In genomic region chr7:99839560-99840011, GRCh38 we compare ENCODE assay signal across 14 cellular contexts. TPM values are rescaled to one million over a fixed set of nuclear protein-coding genes. Genes with fewer than 3 reads are reported as not detected.
DNase-seq lines count a peak whose midpoint lies in the region; ATAC-seq, FAIRE-seq and TF ChIP-seq lines count a peak whose summit lies in the region.
"Had no signal": no experiment of that assay in that cellular context is flagged by ENCODE, and none has a peak within 500 bp of the region (broad histone marks: within the 10 kb centered on the region; RNA-seq: fewer than 3 reads in every experiment).

No MANE protein-coding gene starts in this region.

- H3K9ac ChIP-seq in keratinocyte (ENCODE audit: control insufficient read depth, extremely low read depth, insufficient read depth, low read length): no peak overlapping the region

- peak overlapping the region; percentile 57 for H3K4me2 ChIP-seq in keratinocyte (ENCODE audit: control insufficient read depth, extremely low read depth, insufficient read depth, low read depth, low read length)

- DNase-seq in DMS79 (lab: John Stamatoyannopoulos, UW) (peak; percentile 4), NCI-H1105 treated with DMSO at 0.1 percent for 48 hours (lab: John Stamatoyannopoulos, UW) (peak; percentile 39), Peyer's patch (peak in 1 of 3 donors; percentile 60), keratinocyte (ENCODE audit: low read depth, low spot score) (peak; percentile 5), Right ventricle myocardium superior (no peak), sciatic nerve (ENCODE audit: low spot score) (no peak)
- no peak for DNase-seq in stimulated activated CD4-positive, alpha-beta T cell treated with anti-CD3 and anti-CD28 coated beads, Interleukin-4, amount 100 ng/mL, for 24 hours
- DNase-seq: effector CD4-positive, alpha-beta T cell; GF-D8; occipital lobe; SHP77 treated with DMSO at 0.1 percent for 48 hours had no signal

- H3K79me2 ChIP-seq in keratinocyte (ENCODE audit: control insufficient read depth, insufficient read depth, low read length): no peaks in the 10 kb centered on the region

- H3K4me1 ChIP-seq in Peyer's patch (peaks cover 0 to 5% (median 0%) of the 10 kb centered on the region in 4 donors), keratinocyte (ENCODE audit: control insufficient read depth, extremely low read depth, insufficient read depth, low read length) (peaks cover 12% of the 10 kb centered on the region)

- H3K27me3 ChIP-seq in Peyer's patch: no peaks in the 10 kb centered on the region
- H3K27me3 ChIP-seq in keratinocyte (ENCODE audit: control insufficient read depth, extremely low read depth, insufficient read depth, low read length): no peaks in the 10 kb centered on the region

- no peaks in the 10 kb centered on the region for H3K9me1 ChIP-seq in keratinocyte (ENCODE audit: control insufficient read depth, extremely low read depth, insufficient read depth, low read length)

- H3K4me3 ChIP-seq in Peyer's patch: peak overlapping the region in 1 of 4 donors; percentile 20
- H3K4me3 ChIP-seq in keratinocyte (ENCODE audit: control insufficient read depth in 2 of 3, extremely low read depth in 1 of 3, insufficient read depth in 2 of 3, low read depth in 1 of 3, low read length in 3 of 3): no peak overlapping the region

- H4K20me1 ChIP-seq in keratinocyte (ENCODE audit: control insufficient read depth, extremely low read depth, insufficient read depth, low read length): no peaks in the 10 kb centered on the region

- H3K27ac ChIP-seq in Peyer's patch (peak overlapping the region in 3 of 4 donors; percentile 56 to 75 (median 67)), keratinocyte (ENCODE audit: control insufficient read depth, insufficient read depth, low read length) (no peak overlapping the region)

- H3K9me3 ChIP-seq in Peyer's patch: no peaks in the 10 kb centered on the region
- no peaks in the 10 kb centered on the region for H3K9me3 ChIP-seq in keratinocyte (ENCODE audit: control insufficient read depth, low read depth, low read length)

- intact Hi-C loops in Right ventricle myocardium superior (cut with DNase I): no loop called here
- intact Hi-C loops in sciatic nerve (cut with DNase I): loop anchor here (5.0 kb wide), 1 partner anchor 352 kb away; no protein-coding TSS in a partner anchor

- H2AFZ ChIP-seq in keratinocyte (ENCODE audit: control insufficient read depth, low read length): peak overlapping the region; percentile 56

- dilution Hi-C loops in keratinocyte (cut with MboI; ENCODE audit: extremely low pct_ligation_motif_present, low sequenced_read_pairs): no loop called here

- H3K36me3 ChIP-seq in Peyer's patch (no peaks in the 10 kb centered on the region), keratinocyte (ENCODE audit: control insufficient read depth in 2 of 2, extremely low read depth in 1 of 2, insufficient read depth in 2 of 2, low read length in 2 of 2) (no peaks in the 10 kb centered on the region)

- FAIRE-seq in keratinocyte (lab: Jason Lieb, UNC): peak; percentile 74

- TF ChIP-seq POLR2A in Peyer's patch (IDR thresholded peaks at IDR 0.05): peak; percentile 79 to 81

- ATAC-seq in Right ventricle myocardium superior (ENCODE audit: poor library complexity) (no peak), sciatic nerve (no peak), HG03108 (IDR thresholded peaks at IDR 0.05; ENCODE audit: unreplicated experiment) (no peak)

- TF ChIP-seq CTCF in Peyer's patch (IDR thresholded peaks at IDR 0.05): no peak
- no peak for TF ChIP-seq CTCF in keratinocyte (optimal IDR thresholded peaks at IDR 0.05 in 1 of 3, IDR thresholded peaks at IDR 0.05 in 1 of 3, conservative IDR thresholded peaks at IDR 0.05 in 1 of 3; ENCODE audit: extremely low read depth in 1 of 3, insufficient read depth in 2 of 3, low read length in 3 of 3)

RNA-seq across cellular contexts. Expression of gene CYP3A43, which starts 11.8 kb away (rescaled TPM):
- total RNA-seq in Peyer's patch (under 1 TPM in 1 of 4 donors, not detected in 3; 0.95 TPM), Right ventricle myocardium superior (not detected), sciatic nerve (0.62 TPM)
- not detected in 3 replicates for polyA plus RNA-seq in keratinocyte
- not detected for polyA plus RNA-seq in keratinocyte (2011; ENCODE audit: low read depth)
- not detected in 2 replicates for polyA plus RNA-seq in keratinocyte (2011; cell fraction: cytosol; rRNA removed)
- not detected in 2 replicates for polyA plus RNA-seq in keratinocyte (2011; cell fraction: nucleus; rRNA removed)
- polyA plus RNA-seq in keratinocyte (2012; ENCODE audit: low replicate concordance): not detected in 2 replicates
- polyA minus RNA-seq in keratinocyte: not detected in 3 replicates
- not detected for polyA minus RNA-seq in keratinocyte (2011; cell fraction: cytosol; rRNA and poly(A)+ RNA removed)
- not detected in 2 replicates for polyA minus RNA-seq in keratinocyte (2011; cell fraction: nucleus; rRNA and poly(A)+ RNA removed)
- total RNA-seq: glomerular endothelial cell had no signal

RNA-seq across cellular contexts. Expression of gene OR2AE1, which starts 37.2 kb away (rescaled TPM):
- total RNA-seq in Peyer's patch (not detected), Right ventricle myocardium superior (not detected), sciatic nerve (not detected)
- 0.09 TPM in 1 of 3 replicates, not detected in the others for polyA plus RNA-seq in keratinocyte
- not detected for polyA plus RNA-seq in keratinocyte (2011; ENCODE audit: low read depth)
- polyA plus RNA-seq in keratinocyte (2011; cell fraction: cytosol; rRNA removed): not detected in 2 replicates
- polyA plus RNA-seq in keratinocyte (2011; cell fraction: nucleus; rRNA removed): 0.11 and 0.55 TPM in 2 replicates
- polyA plus RNA-seq in keratinocyte (2012; ENCODE audit: low replicate concordance): not detected in 2 replicates
- 0.32 to 1.4 TPM in 2 of 3 replicates, not detected in the other for polyA minus RNA-seq in keratinocyte
- polyA minus RNA-seq in keratinocyte (2011; cell fraction: cytosol; rRNA and poly(A)+ RNA removed): not detected
- polyA minus RNA-seq in keratinocyte (2011; cell fraction: nucleus; rRNA and poly(A)+ RNA removed): 1.5 and 1.9 TPM in 2 replicates
- total RNA-seq: glomerular endothelial cell, occipital lobe had no signal
- polyA plus RNA-seq: liver had no signal

RNA-seq across cellular contexts. Expression of gene CYP3A4, which starts 55.6 kb away (rescaled TPM):
- total RNA-seq in Peyer's patch: 1,000 to 10,000 TPM in 1 of 4 donors, 100 to 1,000 TPM in 2, 10 to 100 TPM in 1; 16.5 to 3,180 (median 690) TPM
- not detected in 3 replicates for polyA plus RNA-seq in keratinocyte
- polyA plus RNA-seq in keratinocyte (2011; ENCODE audit: low read depth): not detected
- not detected in 2 replicates for polyA plus RNA-seq in keratinocyte (2011; cell fraction: cytosol; rRNA removed)
- not detected in 2 replicates for polyA plus RNA-seq in keratinocyte (2011; cell fraction: nucleus; rRNA removed)
- 0.08 TPM in 1 of 2 replicates, not detected in the other for polyA plus RNA-seq in keratinocyte (2012; ENCODE audit: low replicate concordance)
- polyA minus RNA-seq in keratinocyte: not detected in 3 replicates
- not detected for polyA minus RNA-seq in keratinocyte (2011; cell fraction: cytosol; rRNA and poly(A)+ RNA removed)
- polyA minus RNA-seq in keratinocyte (2011; cell fraction: nucleus; rRNA and poly(A)+ RNA removed): not detected in 2 replicates
- 0.70 TPM for total RNA-seq in Right ventricle myocardium superior
- not detected for total RNA-seq in sciatic nerve
- total RNA-seq: glomerular endothelial cell, occipital lobe had no signal

Comparison
In these comparisons a context has a peak if more than half of its experiments do, and no peak if none do; other contexts are left out.
1. DNase-seq: peak in DMS79 (single experiment), NCI-H1105 treated with DMSO at 0.1 percent for 48 hours (single experiment) and keratinocyte (single experiment); none in Right ventricle myocardium superior (single experiment), stimulated activated CD4-positive, alpha-beta T cell treated with anti-CD3 and anti-CD28 coated beads, Interleukin-4, amount 100 ng/mL, for 24 hours (single experiment) and sciatic nerve (single experiment).
2. RNA of gene CYP3A4, which starts 55.6 kb away (total RNA-seq): 16.5 to 3,180 TPM in Peyer's patch; 0.70 TPM in Right ventricle myocardium superior (single experiment) and not detected in sciatic nerve (single experiment); every median in the first group is over 10 times any median in the second.